8 cellular contexts compared by ENCODE assay signal in genomic region chr2:39119732-39120520, GRCh38. TPM values are rescaled to one million over a fixed set of nuclear protein-coding genes. Genes with fewer than 3 reads are reported as not detected.
DNase-seq lines count a peak whose midpoint lies in the region; ATAC-seq and TF ChIP-seq lines count a peak whose summit lies in the region.

No MANE protein-coding gene starts in this region.

- DNase-seq in DMS 273 (lab: John Stamatoyannopoulos, UW; ENCODE audit: unreplicated experiment) (peak; percentile 80), SK-MEL-5 (ENCODE audit: low read depth, low spot score) (peak; percentile 62), cardiac septum (ENCODE audit: low spot score) (peak; percentile 80), aorta (peak; percentile 73 to 88)
- DNase-seq in activated naive CD8-positive, alpha-beta T cell treated with anti-CD3 and anti-CD28 coated beads, Interleukin-2, amount 10 ng/mL, durations not matched to agents 7 days and 5 days = peak; percentile 80

- intact Hi-C loops in cardiac septum (cut with DNase I) = loop anchor here (5.0 kb wide), 1 partner anchor 58 kb away; no protein-coding TSS in a partner anchor
- intact Hi-C loops in aorta (cut with DNase I) = loop anchor here (1.0 to 5.0 kb wide), 4 partner anchors 42 to 108 kb away; no protein-coding TSS in a partner anchor

- in situ Hi-C loops in SK-MEL-5 (cut with HindIII; ENCODE audit: low pct_unique_long_range_greater_than_20kb, low sequenced_read_pairs) = no loop called here

- H3K36me3 Mint-ChIP-seq in activated naive CD8-positive, alpha-beta T cell treated with anti-CD3 and anti-CD28 coated beads, Interleukin-2, amount 10 ng/mL, durations not matched to agents 7 days and 5 days = peaks cover 44% of the 10 kb centered on the region

- H3K4me1 ChIP-seq in parathyroid adenoma = peaks cover 22% of the 10 kb centered on the region
- H3K4me1 ChIP-seq in aorta (ENCODE audit: control insufficient read depth in 1 of 2, insufficient read depth in 2 of 2, low read length in 2 of 2) = peaks cover 0 to 3% of the 10 kb centered on the region in 2 donors

- no peaks in the 10 kb centered on the region for H3K9me3 Mint-ChIP-seq in activated naive CD8-positive, alpha-beta T cell treated with anti-CD3 and anti-CD28 coated beads, Interleukin-2, amount 10 ng/mL, durations not matched to agents 7 days and 5 days

- H3K79me2 ChIP-seq in parathyroid adenoma = peaks cover 42% of the 10 kb centered on the region

- POLR2A ChIA-PET in activated naive CD8-positive, alpha-beta T cell treated with anti-CD3 and anti-CD28 coated beads, Interleukin-2, amount 10 ng/mL, durations not matched to agents 7 days and 5 days (lab: Charles Lee) = interaction anchor here (1.0 to 6.3 kb wide), 17 partner anchors 10 to 369 kb away, joined by 3 to 166 read pairs (median 5); partner anchors contain the start of gene SRSF7

- H3K4me2 ChIP-seq in parathyroid adenoma (ENCODE audit: low read length) = peak overlapping the region; percentile 58

- 0 to 1% methylated on average over 56 to 63 of the region's 63 CpGs for WGBS in aorta, 2 donors

- peak overlapping the region; percentile 83 for H3K4me3 Mint-ChIP-seq in activated naive CD8-positive, alpha-beta T cell treated with anti-CD3 and anti-CD28 coated beads, Interleukin-2, amount 10 ng/mL, durations not matched to agents 7 days and 5 days

- TF ChIP-seq CTCF in parathyroid adenoma (IDR thresholded peaks at IDR 0.05) = peak; percentile 24

- H3K27me3 ChIP-seq in parathyroid adenoma (ENCODE audit: control insufficient read depth, insufficient read depth, low read length) = no peaks in the 10 kb centered on the region
- no peaks in the 10 kb centered on the region for H3K27me3 ChIP-seq in aorta (ENCODE audit: control insufficient read depth in 1 of 2, insufficient read depth in 2 of 2, low read length in 1 of 2)

- H3K4me1 Mint-ChIP-seq in activated naive CD8-positive, alpha-beta T cell treated with anti-CD3 and anti-CD28 coated beads, Interleukin-2, amount 10 ng/mL, durations not matched to agents 7 days and 5 days = peaks cover 50% of the 10 kb centered on the region

- no peaks in the 10 kb centered on the region for H3K36me3 ChIP-seq in parathyroid adenoma (ENCODE audit: control insufficient read depth, insufficient read depth, low read length)
- peaks cover 0 to 1% of the 10 kb centered on the region in 2 donors for H3K36me3 ChIP-seq in aorta (ENCODE audit: control insufficient read depth in 1 of 2, insufficient read depth in 2 of 2, low read length in 1 of 2)

- H3K27me3 Mint-ChIP-seq in activated naive CD8-positive, alpha-beta T cell treated with anti-CD3 and anti-CD28 coated beads, Interleukin-2, amount 10 ng/mL, durations not matched to agents 7 days and 5 days = no peaks in the 10 kb centered on the region

- H3K9ac ChIP-seq in parathyroid adenoma = peak overlapping the region; percentile 25

- H3K4me3 ChIP-seq in parathyroid adenoma (ENCODE audit: low read depth, low read length) (peak overlapping the region; percentile 84), aorta (ENCODE audit: low read length in 2 of 2) (peak overlapping the region; percentile 87 to 99)

- peak overlapping the region; percentile 82 for H3K27ac Mint-ChIP-seq in activated naive CD8-positive, alpha-beta T cell treated with anti-CD3 and anti-CD28 coated beads, Interleukin-2, amount 10 ng/mL, durations not matched to agents 7 days and 5 days

- peak overlapping the region; percentile 83 for H2AFZ ChIP-seq in parathyroid adenoma

- H3K27ac ChIP-seq in parathyroid adenoma = peak overlapping the region; percentile 75
- peak overlapping the region; percentile 39 to 99 for H3K27ac ChIP-seq in aorta (ENCODE audit: low read depth in 1 of 2, low read length in 2 of 2)

- no peaks in the 10 kb centered on the region for H3K9me3 ChIP-seq in parathyroid adenoma (ENCODE audit: control insufficient read depth, low read length)
- H3K9me3 ChIP-seq in aorta (ENCODE audit: control insufficient read depth, low read length) = no peaks in the 10 kb centered on the region

- peak; percentile 12 for ATAC-seq in GM19468 (IDR thresholded peaks at IDR 0.05; ENCODE audit: extremely low read depth, unreplicated experiment)
- ATAC-seq in HG03575 (IDR thresholded peaks at IDR 0.05; ENCODE audit: extremely low read depth, insufficient number of reproducible peaks, low FRiP score, unreplicated experiment) = peak; percentile 1
- peak; percentile 20 for ATAC-seq in activated naive CD8-positive, alpha-beta T cell treated with anti-CD3 and anti-CD28 coated beads, Interleukin-2, amount 10 ng/mL, durations not matched to agents 7 days and 5 days (ENCODE audit: low read depth)
- peak; percentile 69 for ATAC-seq in aorta (ENCODE audit: low FRiP score)

RNA-seq across cellular contexts. Expression of gene SOS1, which starts 0.9 kb away (rescaled TPM):
- total RNA-seq in SK-MEL-5 (2014; rRNA removed; shearing (Covaris generic)) = 16.8 TPM in 2 replicates
- 15.4 and 15.8 TPM in 2 replicates for polyA plus RNA-seq in SK-MEL-5 (2015; cell fraction: cytosol; rRNA removed)
- 53.2 and 62.5 TPM in 2 replicates for polyA plus RNA-seq in SK-MEL-5 (2015; cell fraction: nucleus; rRNA removed)
- 100 to 1,000 TPM; 154 to 168 TPM for total RNA-seq in activated naive CD8-positive, alpha-beta T cell treated with anti-CD3 and anti-CD28 coated beads, Interleukin-2, amount 10 ng/mL, durations not matched to agents 7 days and 5 days
- total RNA-seq in cardiac septum = 27.3 TPM
- total RNA-seq in aorta = 10 to 100 TPM; 45.3 to 67.9 TPM
- polyA plus RNA-seq in aorta = 10 to 100 TPM in 1 of 2 donors, 1 to 10 TPM in 1; 7.6 to 20.6 TPM

Comparison
In these comparisons a context has a peak if more than half of its experiments do, and no peak if none do; other contexts are left out.
1. Peak in every context shown above with its lines: DNase-seq, ATAC-seq, H3K4me3 ChIP-seq and H3K27ac ChIP-seq.
2. ATAC-seq: peak in every context shown above with its lines; median percentile 69 in aorta; 20 in activated naive CD8-positive, alpha-beta T cell treated with anti-CD3 and anti-CD28 coated beads, Interleukin-2, amount 10 ng/mL, durations not matched to agents 7 days and 5 days; 12 in GM19468; 1 in HG03575.